In genomic region chrX:115602308-115602707, GRCh38 we compare ENCODE assay signal across 20 cellular contexts. TPM values are rescaled to one million over a fixed set of nuclear protein-coding genes. Genes with fewer than 3 reads are reported as not detected.
DNase-seq lines count a peak whose midpoint lies in the region; ATAC-seq, FAIRE-seq and TF ChIP-seq lines count a peak whose summit lies in the region.
"Had no signal": no experiment of that assay in that cellular context is flagged by ENCODE, and none has a peak within 500 bp of the region (broad histone marks: within the 10 kb centered on the region; RNA-seq: fewer than 3 reads in every experiment).

No MANE protein-coding gene starts in this region.

- in situ Hi-C loops in G401 (cut with HindIII; ENCODE audit: low sequenced_read_pairs), result no loop called here

- no peaks in the 10 kb centered on the region for H3K9me3 Mint-ChIP-seq in nephron progenitor cell
- H3K9me3 Mint-ChIP-seq: activated naive CD4-positive, alpha-beta T cell treated with anti-CD3 and anti-CD28 coated beads, Interleukin-2, amount 50 U/mL, for 24 hours; activated T-cell treated with anti-CD3 and anti-CD28 coated beads, Interleukin-2, amount 50 U/mL, for 72 hours; CD4-positive, alpha-beta memory T cell; T-helper 2 cell treated with Interferon-gamma antibody and Interleukin-4, amounts not matched to agents 5 μg/mL and 100 μg/mL, for 36 hours had no signal

- CTCF ChIA-PET in PC-3 (lab: Charles Lee) (no interaction called here), H1 (lab: Charles Lee; ENCODE audit: partially characterized antibody) (no interaction called here)

- H2BK12ac ChIP-seq in H1 (ENCODE audit: low read depth, low read length), result no peak overlapping the region

- H2AFZ ChIP-seq in ACC112 (ENCODE audit: low read length, unreplicated experiment) (no peak overlapping the region), PC-3 (ENCODE audit: low read length) (no peak overlapping the region), H1 (ENCODE audit: low read length) (no peak overlapping the region), smooth muscle cell (ENCODE audit: low read depth) (no peak overlapping the region)

- no peak overlapping the region for H3K23ac ChIP-seq in H1 (ENCODE audit: insufficient read length)

- H3K4me3 ChIP-seq in ACC112 (ENCODE audit: low read depth, low read length), result no peak overlapping the region
- no peak overlapping the region for H3K4me3 ChIP-seq in PC-3 (ENCODE audit: low read length)
- no peak overlapping the region for H3K4me3 ChIP-seq in H1 (ENCODE audit: extremely low read depth in 1 of 4, insufficient read depth in 2 of 4, low read depth in 3 of 4, low read length in 4 of 4)
- H3K4me3 ChIP-seq in smooth muscle cell, result no peak overlapping the region
- H3K4me3 ChIP-seq: ovary, sigmoid colon, SK-N-MC had no signal

- peaks cover 80% of the 10 kb centered on the region for H3K79me2 ChIP-seq in ACC112 (ENCODE audit: control insufficient read depth, insufficient read depth, low read length, unreplicated experiment)
- H3K79me2 ChIP-seq in PC-3 (ENCODE audit: low read length), result peaks cover 94% of the 10 kb centered on the region
- H3K79me2 ChIP-seq in H1 (ENCODE audit: control insufficient read depth in 1 of 2, insufficient read depth in 2 of 2, low read length in 2 of 2), result peaks cover 0 to 69% of the 10 kb centered on the region in 2 experiments; a peak in 3 of 4 replicates
- H3K79me2 ChIP-seq in smooth muscle cell (ENCODE audit: low read depth), result peaks cover 98% of the 10 kb centered on the region

- TF ChIP-seq CTCF in PC-3 (conservative IDR thresholded peaks at IDR 0.05; ENCODE audit: low read depth, low read length) (no peak), H1 (IDR thresholded peaks at IDR 0.05; ENCODE audit: control extremely low read depth in 1 of 3, insufficient read depth in 1 of 3, low read depth in 1 of 3, low read length in 3 of 3) (no peak), smooth muscle cell (IDR thresholded peaks at IDR 0.05; ENCODE audit: borderline replicate concordance, insufficient read depth, poor library complexity, severe bottlenecking) (no peak), nephron progenitor cell (IDR thresholded peaks at IDR 0.05) (no peak)

- H3F3A ChIP-seq in PC-3 (ENCODE audit: low read length, unreplicated experiment), result peaks cover 3% of the 10 kb centered on the region
- H3F3A ChIP-seq in smooth muscle cell (ENCODE audit: low read depth), result peaks cover 3% of the 10 kb centered on the region

- no peaks in the 10 kb centered on the region for H3K79me1 ChIP-seq in H1 (ENCODE audit: low read depth, low read length)

- H4K20me1 ChIP-seq in PC-3 (ENCODE audit: low read length) (no peaks in the 10 kb centered on the region), H1 (replicated peaks in 1 of 2; ENCODE audit: control insufficient read depth in 1 of 2, insufficient read depth in 2 of 2, low read length in 2 of 2) (peaks cover 0 to 1% of the 10 kb centered on the region in 2 experiments), smooth muscle cell (ENCODE audit: low read depth) (peaks cover 51% of the 10 kb centered on the region)

- peak overlapping the region; percentile 12; the same call in 1 of the 2 replicates for H3K9ac ChIP-seq in PC-3 (ENCODE audit: low read length)
- no peak overlapping the region for H3K9ac ChIP-seq in H1 (replicated peaks in 1 of 4; ENCODE audit: extremely low read depth in 1 of 4, low read depth in 3 of 4, low read length in 3 of 4)
- H3K9ac ChIP-seq in smooth muscle cell (ENCODE audit: low read depth), result peak overlapping the region; percentile 46

- H3K36me3 ChIP-seq in ACC112 (ENCODE audit: insufficient read depth, low read length), result no peaks in the 10 kb centered on the region
- H3K36me3 ChIP-seq in PC-3 (ENCODE audit: low read depth, low read length), result peaks cover 17% of the 10 kb centered on the region; the same call in 1 of the 2 replicates
- H3K36me3 ChIP-seq in H1 (ENCODE audit: control insufficient read depth in 2 of 4, insufficient read depth in 4 of 4, low read length in 3 of 4), result peaks cover 0 to 3% (median 0%) of the 10 kb centered on the region in 4 experiments; a peak in 2 of 8 replicates
- H3K36me3 ChIP-seq in smooth muscle cell (ENCODE audit: low read depth), result no peaks in the 10 kb centered on the region
- H3K36me3 ChIP-seq: ovary, sigmoid colon had no signal

- no peak overlapping the region for H3K4me3 Mint-ChIP-seq in nephron progenitor cell
- H3K4me3 Mint-ChIP-seq: activated naive CD4-positive, alpha-beta T cell treated with anti-CD3 and anti-CD28 coated beads, Interleukin-2, amount 50 U/mL, for 24 hours; activated T-cell treated with anti-CD3 and anti-CD28 coated beads, Interleukin-2, amount 50 U/mL, for 72 hours; CD4-positive, alpha-beta memory T cell; T-helper 2 cell treated with Interferon-gamma antibody and Interleukin-4, amounts not matched to agents 5 μg/mL and 100 μg/mL, for 36 hours had no signal

- no peaks in the 10 kb centered on the region for H3K27me3 ChIP-seq in ACC112 (ENCODE audit: insufficient read depth, low read length)
- no peaks in the 10 kb centered on the region for H3K27me3 ChIP-seq in PC-3 (ENCODE audit: low read length)
- H3K27me3 ChIP-seq in H1 (replicated peaks in 1 of 4; ENCODE audit: control insufficient read depth in 3 of 4, extremely low read depth in 1 of 4, insufficient read depth in 3 of 4, low read length in 3 of 4), result no peaks in the 10 kb centered on the region
- no peaks in the 10 kb centered on the region for H3K27me3 ChIP-seq in smooth muscle cell (ENCODE audit: low read depth)
- H3K27me3 ChIP-seq: ovary, sigmoid colon had no signal

- no TSS peak for BruUV-seq in PC-3 (replicated peaks; lab: Mats Ljungman, UMichigan)

- no peak overlapping the region for H4K91ac ChIP-seq in H1 (replicated peaks; ENCODE audit: insufficient read length, low read length)

- no peaks in the 10 kb centered on the region for H3K9me2 ChIP-seq in PC-3 (replicated peaks; ENCODE audit: low read length)

- H2AK5ac ChIP-seq in H1 (ENCODE audit: low read depth, low read length), result no peak overlapping the region

- H2BK5ac ChIP-seq in H1 (ENCODE audit: low read depth, low read length), result no peak overlapping the region

- TF ChIP-seq EP300 in H1 (IDR thresholded peaks at IDR 0.05; ENCODE audit: borderline replicate concordance in 1 of 2, low read depth in 2 of 2, low read length in 2 of 2), result no peak

- H3K27me3 Mint-ChIP-seq in nephron progenitor cell (ENCODE audit: low read depth, poor library complexity), result no peaks in the 10 kb centered on the region
- H3K27me3 Mint-ChIP-seq: CD4-positive, alpha-beta memory T cell had no signal

- TF ChIP-seq POLR2A in H1 (IDR thresholded peaks at IDR 0.05; ENCODE audit: control extremely low read depth in 1 of 2, low read depth in 2 of 2, low read length in 2 of 2), result no peak

- H3K4me2 ChIP-seq in PC-3 (ENCODE audit: low read length), result no peak overlapping the region
- H3K4me2 ChIP-seq in H1 (ENCODE audit: insufficient read depth in 1 of 2, low read depth in 2 of 2, low read length in 2 of 2), result no peak overlapping the region
- no peak overlapping the region for H3K4me2 ChIP-seq in smooth muscle cell

- no peak for TF ChIP-seq RAD21 in H1 (IDR thresholded peaks at IDR 0.05 in 1 of 2, conservative IDR thresholded peaks at IDR 0.05 in 1 of 2; ENCODE audit: low read depth in 2 of 2, low read length in 2 of 2)

- H2BK120ac ChIP-seq in H1 (replicated peaks; ENCODE audit: low read depth, low read length), result no peak overlapping the region

- H2BK15ac ChIP-seq in H1 (ENCODE audit: low read length), result no peak overlapping the region

- H4K5ac ChIP-seq in H1 (ENCODE audit: insufficient read length, low read depth, low read length), result no peak overlapping the region

- no peak overlapping the region for H3K14ac ChIP-seq in H1 (ENCODE audit: insufficient read length)

- H4K8ac ChIP-seq in H1 (ENCODE audit: extremely low read depth, insufficient read depth, low read length), result no peak overlapping the region

- H3K9me3 ChIP-seq in PC-3 (ENCODE audit: low read length), result no peaks in the 10 kb centered on the region
- no peaks in the 10 kb centered on the region for H3K9me3 ChIP-seq in H1 (ENCODE audit: insufficient read depth in 2 of 2, low read depth in 1 of 2, low read length in 1 of 2)
- H3K9me3 ChIP-seq in smooth muscle cell (replicated peaks; ENCODE audit: low read depth), result no peaks in the 10 kb centered on the region
- H3K9me3 ChIP-seq: ovary, sigmoid colon had no signal

- peaks cover 26% of the 10 kb centered on the region for H3K4me1 ChIP-seq in ACC112 (ENCODE audit: control insufficient read depth, insufficient read depth, low read length, unreplicated experiment)
- peaks cover 21% of the 10 kb centered on the region for H3K4me1 ChIP-seq in PC-3 (ENCODE audit: insufficient read depth, low read length)
- H3K4me1 ChIP-seq in H1 (replicated peaks in 1 of 4; ENCODE audit: control insufficient read depth in 3 of 4, insufficient read depth in 4 of 4, low read length in 3 of 4), result peaks cover 0 to 3% (median 0%) of the 10 kb centered on the region in 4 experiments; a peak in 1 of 7 replicates
- H3K4me1 ChIP-seq in smooth muscle cell (ENCODE audit: low read depth), result peaks cover 6% of the 10 kb centered on the region

- no peak for ATAC-seq in PC-3
- ATAC-seq: activated T-cell treated with anti-CD3 and anti-CD28 coated beads, Interleukin-2, amount 50 U/mL, for 72 hours; stimulated activated naive CD8-positive, alpha-beta T cell treated with anti-CD3 and anti-CD28 coated beads, Interleukin-15, Interleukin-2, amounts not matched to agents 100 U/mL and 50 U/mL, for 24 hours had no signal

- H3K27ac Mint-ChIP-seq in nephron progenitor cell, result no peak overlapping the region
- H3K27ac Mint-ChIP-seq: activated naive CD4-positive, alpha-beta T cell treated with anti-CD3 and anti-CD28 coated beads, Interleukin-2, amount 50 U/mL, for 24 hours; activated T-cell treated with anti-CD3 and anti-CD28 coated beads, Interleukin-2, amount 50 U/mL, for 72 hours; CD4-positive, alpha-beta memory T cell; T-helper 2 cell treated with Interferon-gamma antibody and Interleukin-4, amounts not matched to agents 5 μg/mL and 100 μg/mL, for 36 hours had no signal

- DNase-seq in PC-3 (no peak), H1 (ENCODE audit: low read depth in 1 of 2, low spot score in 2 of 2) (no peak), smooth muscle cell (lab: John Stamatoyannopoulos, UW; ENCODE audit: unreplicated experiment) (no peak), nephron progenitor cell (no peak), NCI-H345 (lab: John Stamatoyannopoulos, UW) (no peak), DMS153 (lab: John Stamatoyannopoulos, UW) (no peak), G401 (ENCODE audit: low spot score) (no peak)
- DNase-seq: activated T-cell treated with anti-CD3 and anti-CD28 coated beads, Interleukin-2, amount 50 U/mL, for 72 hours; CD4-positive, alpha-beta memory T cell; dermis blood vessel endothelial cell; MV-4-11; NCI-H187; NCI-H2227 treated with DMSO at 0.1 percent for 48 hours; ovary; sigmoid colon; stimulated activated naive CD8-positive, alpha-beta T cell treated with anti-CD3 and anti-CD28 coated beads, Interleukin-15, Interleukin-2, amounts not matched to agents 100 U/mL and 50 U/mL, for 24 hours had no signal

- no peaks in the 10 kb centered on the region for H3K4me1 Mint-ChIP-seq in nephron progenitor cell
- H3K4me1 Mint-ChIP-seq: activated naive CD4-positive, alpha-beta T cell treated with anti-CD3 and anti-CD28 coated beads, Interleukin-2, amount 50 U/mL, for 24 hours; CD4-positive, alpha-beta memory T cell had no signal

- peaks cover 20% of the 10 kb centered on the region for H3K36me3 Mint-ChIP-seq in nephron progenitor cell (ENCODE audit: low read depth)
- H3K36me3 Mint-ChIP-seq: activated naive CD4-positive, alpha-beta T cell treated with anti-CD3 and anti-CD28 coated beads, Interleukin-2, amount 50 U/mL, for 24 hours; CD4-positive, alpha-beta memory T cell had no signal

- no peak overlapping the region for H3K18ac ChIP-seq in H1 (ENCODE audit: extremely low read depth, low read length)

- no peak overlapping the region for H3K56ac ChIP-seq in H1 (replicated peaks; ENCODE audit: insufficient read length, low read depth, low read length)

- POLR2A ChIA-PET in PC-3 (lab: Charles Lee; ENCODE audit: unreplicated experiment) (interaction anchor here (0.9 kb wide), 1 partner anchor 12 kb away, joined by 4 read pairs; no protein-coding TSS in a partner anchor), H1 (lab: Charles Lee; ENCODE audit: partially characterized antibody) (interaction anchor here (0.6 to 1.0 kb wide), 2 partner anchors 20 to 227 kb away, joined by 3 to 5 read pairs; no protein-coding TSS in a partner anchor)

- FAIRE-seq in H1 (lab: Jason Lieb, UNC), result peak; percentile 24

- no peak overlapping the region for H3K4ac ChIP-seq in H1 (replicated peaks; ENCODE audit: insufficient read length, low read depth, low read length)

- peak overlapping the region; percentile 53 for H3K27ac ChIP-seq in ACC112 (ENCODE audit: low read depth, low read length)
- peak overlapping the region; percentile 68 for H3K27ac ChIP-seq in PC-3 (ENCODE audit: low read length)
- H3K27ac ChIP-seq in H1 (ENCODE audit: low read depth, low read length), result no peak overlapping the region
- peak overlapping the region; percentile 93 for H3K27ac ChIP-seq in smooth muscle cell (ENCODE audit: low read depth)
- H3K27ac ChIP-seq: ovary, SK-N-MC had no signal

- intact Hi-C loops in PC-3 (cut with micrococcal nuclease), result no loop called here

- H2BK20ac ChIP-seq in H1 (ENCODE audit: low read length), result no peak overlapping the region

- no peaks in the 10 kb centered on the region for H3K23me2 ChIP-seq in H1 (ENCODE audit: low read depth, low read length)

RNA-seq across cellular contexts. Expression of gene PLS3, which starts 41.3 kb away (rescaled TPM):
- total RNA-seq in PC-3 (2014; rRNA removed), result 248 and 267 TPM in 2 replicates
- 185 and 188 TPM in 2 replicates for total RNA-seq in H1 (2021; fragmentation: NEBNext Ultra II Directional; extraction: Animal tissue kit (Norgen Biotek cat#: 25700))
- 55.2 and 107 TPM in 2 replicates for polyA plus RNA-seq in H1 (2011; rRNA removed)
- polyA plus RNA-seq in H1 (2011; cell fraction: cytosol; rRNA removed), result 143 TPM
- polyA plus RNA-seq in H1 (2011; cell fraction: nucleus; rRNA removed), result 69.2 TPM
- 152 to 225 TPM (median 173 TPM) in 4 replicates for polyA plus RNA-seq in H1 (2012, experiment 1 of 2)
- polyA plus RNA-seq in H1 (2012, experiment 2 of 2), result 14.6 TPM
- polyA plus RNA-seq in H1 (2013, experiment 1 of 2), result 90.2 TPM
- polyA plus RNA-seq in H1 (2013, experiment 2 of 2), result 91.0 TPM
- polyA minus RNA-seq in H1 (2011; rRNA and poly(A)+ RNA removed), result 153 and 370 TPM in 2 replicates
- 150 TPM for polyA minus RNA-seq in H1 (2011; cell fraction: cytosol; rRNA and poly(A)+ RNA removed)
- polyA minus RNA-seq in H1 (2011; cell fraction: nucleus; rRNA and poly(A)+ RNA removed), result 97.3 TPM
- 609 and 1,026 TPM in 2 replicates for total RNA-seq in smooth muscle cell
- 305 and 318 TPM in 2 replicates for polyA plus RNA-seq in smooth muscle cell
- total RNA-seq in G401 (2014; rRNA removed; shearing (Covaris generic)), result 88.5 and 108 TPM in 2 replicates

Comparison
In these comparisons a context has a peak if more than half of its experiments do, and no peak if none do; other contexts are left out.
1. H3K9ac ChIP-seq: peak in PC-3 (single experiment) and smooth muscle cell (single experiment); none in H1 (0 of 4).